Comparison of ENCODE assay signal across 29 cellular contexts in the genomic region with DNA sequence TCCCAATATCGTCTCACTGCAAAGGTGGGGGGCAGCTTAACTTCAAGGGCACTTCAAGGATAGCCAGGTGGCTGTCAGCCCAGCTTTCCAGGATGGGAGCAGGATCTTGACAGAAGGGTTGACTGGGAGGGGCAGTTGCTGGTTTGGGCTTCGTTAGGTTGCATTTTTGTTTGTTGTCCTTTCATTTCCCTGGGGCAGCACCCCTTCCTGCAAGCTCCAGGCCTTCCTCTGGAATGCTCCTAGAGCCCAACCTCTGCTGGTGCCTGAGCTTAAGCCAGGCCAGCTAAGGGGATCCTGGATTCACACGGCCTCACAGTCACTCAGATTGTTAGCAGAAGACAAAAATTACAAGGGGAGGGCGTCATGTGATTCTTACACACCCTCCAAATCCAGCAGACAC. TPM values are rescaled to one million over a fixed set of nuclear protein-coding genes. Genes with fewer than 3 reads are reported as not detected.
"Had no signal": no experiment of that assay in that cellular context is flagged by ENCODE, and none has a peak within 500 bp of the region (broad histone marks: within the 10 kb centered on the region; RNA-seq: fewer than 3 reads in every experiment).

No MANE protein-coding gene starts in this region.

- DNase-seq: activated CD4-positive, alpha-beta T cell treated with anti-CD3 and anti-CD28 coated beads, Interleukin-2, amount 50 U/mL, for 4 hours; activated effector memory CD4-positive, alpha-beta T cell treated with anti-CD3 and anti-CD28 coated beads, Interleukin-2, amount 50 U/mL, for 16 hours; activated naive CD4-positive, alpha-beta T cell treated with anti-CD3 and anti-CD28 coated beads, Interleukin-2, amount 10 ng/mL, durations not matched to agents 7 days and 5 days; activated T-cell treated with anti-CD3 and anti-CD28 coated beads, Interleukin-2, amount 50 U/mL, for 48 hours; body of pancreas; effector memory CD4-positive, alpha-beta T cell; foreskin melanocyte; glutamatergic neuron; midbrain; occipital lobe; right lobe of liver; stimulated activated CD4-positive, alpha-beta T cell treated with anti-CD3 and anti-CD28 coated beads, Interleukin-1b, Interleukin-23, amount 100 ng/mL, for 48 hours; stomach; T-cell; T-helper 9 cell had no signal

- H3K9me3 ChIP-seq: body of pancreas, right lobe of liver, stomach, suprapubic skin, tibial nerve had no signal

- H3K27ac ChIP-seq: body of pancreas, hepatocyte, right lobe of liver, skin epidermis, stomach, suprapubic skin, tibial nerve had no signal

- H3K79me2 ChIP-seq: hepatocyte had no signal

- H3K36me3 ChIP-seq: right lobe of liver, stomach, suprapubic skin, tibial nerve had no signal

- H3K4me3 ChIP-seq: body of pancreas, hepatocyte, right lobe of liver, skin epidermis, stomach, suprapubic skin, tibial nerve had no signal

- H2AFZ ChIP-seq: hepatocyte had no signal

- H3K36me3 Mint-ChIP-seq: T-cell, WTC11 had no signal

- H3K9me3 Mint-ChIP-seq: activated naive CD4-positive, alpha-beta T cell treated with anti-CD3 and anti-CD28 coated beads, Interleukin-2, amount 10 ng/mL, durations not matched to agents 7 days and 5 days; dendritic cell treated with granulocyte-macrophage colony-stimulating factor and Interleukin-4, amounts not matched to agents 40 ng/mL and 50 ng/mL, for 4 days; T-cell; WTC11 had no signal

- H3K4me3 Mint-ChIP-seq: activated naive CD4-positive, alpha-beta T cell treated with anti-CD3 and anti-CD28 coated beads, Interleukin-2, amount 10 ng/mL, durations not matched to agents 7 days and 5 days; dendritic cell treated with granulocyte-macrophage colony-stimulating factor and Interleukin-4, amounts not matched to agents 40 ng/mL and 50 ng/mL, for 4 days had no signal

- H3K27ac Mint-ChIP-seq: activated naive CD4-positive, alpha-beta T cell treated with anti-CD3 and anti-CD28 coated beads, Interleukin-2, amount 10 ng/mL, durations not matched to agents 7 days and 5 days; dendritic cell treated with granulocyte-macrophage colony-stimulating factor and Interleukin-4, amounts not matched to agents 40 ng/mL and 50 ng/mL, for 4 days; nephron; T-cell; WTC11 had no signal

- FAIRE-seq: endothelial cell of umbilical vein had no signal

- H3K4me2 ChIP-seq: hepatocyte had no signal

- ATAC-seq: body of pancreas, esophagus mucosa, right lobe of liver, T-cell, WTC11 had no signal

RNA-seq across cellular contexts. Expression of a gene that starts 4.1 kb away (rescaled TPM):
- total RNA-seq: activated CD8-positive, alpha-beta memory T cell treated with anti-CD3 and anti-CD28 coated beads for 36 hours; body of pancreas; cardiac septum; endothelial cell of umbilical vein; esophagus mucosa; hepatocyte; liver; right lobe of liver; stomach; suprapubic skin; T-cell; urinary bladder had no signal
- polyA plus RNA-seq: endothelial cell of umbilical vein, hepatocyte, liver, stomach, urinary bladder had no signal

RNA-seq across cellular contexts. Expression of a gene that starts 48.3 kb away (rescaled TPM):
- total RNA-seq: activated CD8-positive, alpha-beta memory T cell treated with anti-CD3 and anti-CD28 coated beads for 36 hours; body of pancreas; chondrocyte; endothelial cell of umbilical vein; esophagus mucosa; hepatocyte; right lobe of liver; stomach; T-cell; tibial nerve; urinary bladder had no signal
- polyA plus RNA-seq: endothelial cell of umbilical vein, hepatocyte, liver, stomach, urinary bladder had no signal
